8 cellular contexts compared by ENCODE assay signal in the genomic region with DNA sequence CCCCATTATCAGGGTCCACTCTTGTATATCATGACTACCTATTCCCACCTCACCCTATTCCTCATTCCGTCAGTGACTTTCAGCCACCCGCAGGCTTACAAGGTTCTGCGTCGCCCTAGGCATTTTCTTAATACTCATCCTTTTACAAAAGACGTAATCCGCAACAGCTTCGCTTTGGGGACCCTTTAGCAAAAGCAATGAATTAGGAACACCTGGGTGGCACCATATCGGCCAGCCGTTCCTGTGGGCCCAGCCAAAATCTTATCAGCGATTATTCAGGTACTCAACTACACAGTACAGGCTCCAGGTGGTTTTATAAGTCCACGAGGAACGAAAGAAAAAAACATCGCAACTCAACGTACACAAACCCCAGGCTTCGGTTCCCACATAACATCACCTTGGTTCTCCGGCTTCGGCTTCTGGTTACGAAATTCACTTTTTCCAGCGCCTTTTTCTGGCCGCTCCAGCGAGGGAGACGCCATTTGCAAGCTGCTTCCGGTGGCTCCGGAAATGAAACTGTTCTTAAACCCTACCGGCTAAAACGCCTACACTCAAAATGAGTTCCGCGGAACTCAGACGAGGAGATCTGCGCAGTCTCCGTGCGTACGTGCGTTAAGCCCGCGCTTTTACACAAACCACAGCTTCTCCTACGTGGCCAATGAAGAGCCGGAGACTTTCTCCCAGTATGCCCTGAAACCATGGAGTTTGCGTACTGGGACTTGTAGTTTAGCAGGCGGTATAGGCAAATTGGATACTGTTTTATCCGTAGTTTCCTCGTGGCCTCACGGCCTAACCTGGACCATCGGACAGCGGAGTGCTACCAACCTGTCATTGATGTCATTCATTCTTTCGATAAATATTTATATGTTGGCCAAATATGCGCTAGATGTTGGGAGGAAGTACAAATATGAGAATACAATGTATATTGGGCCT. TPM values are rescaled to one million over a fixed set of nuclear protein-coding genes. Genes with fewer than 3 reads are reported as not detected.
DNase-seq lines count a peak whose midpoint lies in the region; ATAC-seq and TF ChIP-seq lines count a peak whose summit lies in the region.

TSS of gene KRR1 (minus strand) at position 494 of the 933 bp plus-strand sequence. CDS start at position 482, 12 bp downstream.

- no CpG with 5 or more reads among the region's 47 CpGs for WGBS in H9 (ENCODE audit: extremely low coverage, insufficient read length, low lambda C conversion rate)

- no peak within 1 kb of the TSS for H3K27ac ChIP-seq in H9 (ENCODE audit: insufficient read length, low read depth, low read length)

- H3K9ac ChIP-seq in H9 (ENCODE audit: extremely low read depth, insufficient read length, low read length): peak within 1 kb of the TSS; percentile 98

- peak within 1 kb of the TSS; percentile 99 for H3K4me2 ChIP-seq in H9 (ENCODE audit: insufficient read depth, insufficient read length, low read length)

- ATAC-seq in natural killer cell treated with Interleukin-12 subunit alpha and Interleukin-12 subunit beta and Interleukin-15 and Interleukin-18, amount 100 ng/mL, for 72 hours: peak; percentile 98
- peak; percentile 97 for ATAC-seq in stimulated activated naive CD8-positive, alpha-beta T cell treated with anti-CD3 and anti-CD28 coated beads, Interleukin-15, Interleukin-2, amounts not matched to agents 100 U/mL and 50 U/mL, for 24 hours

- H2BK5ac ChIP-seq in H9 (ENCODE audit: insufficient read length, low read length): no peak within 1 kb of the TSS

- H2BK12ac ChIP-seq in H9 (ENCODE audit: insufficient read length, low read depth, low read length): no peak within 1 kb of the TSS

- H3K18ac ChIP-seq in H9 (ENCODE audit: insufficient read length, low read depth, low read length): peak within 1 kb of the TSS; percentile 74

- H3K4me3 ChIP-seq in MG63 (peak within 1 kb of the TSS; percentile 95), fibroblast of pulmonary artery (replicated peaks; ENCODE audit: low read depth, low read length) (peak within 1 kb of the TSS; percentile 89)

- H2BK20ac ChIP-seq in H9 (ENCODE audit: low read depth, low read length, poor library complexity, severe bottlenecking): no peak within 1 kb of the TSS

- H3K79me2 ChIP-seq in H9 (ENCODE audit: insufficient read depth, low read length): peaks cover 23% of the 10 kb centered on the region; the same call in 1 of the 2 replicates

- no peak within 1 kb of the TSS for H4K91ac ChIP-seq in H9 (ENCODE audit: insufficient read length, low read depth, low read length)

- H3K4me3 Mint-ChIP-seq in H9: peak within 1 kb of the TSS; percentile 95 to 99
- peak within 1 kb of the TSS; percentile 99 for H3K4me3 Mint-ChIP-seq in natural killer cell treated with Interleukin-12 subunit alpha and Interleukin-12 subunit beta and Interleukin-15 and Interleukin-18, amount 100 ng/mL, for 72 hours

- H3K14ac ChIP-seq in H9 (ENCODE audit: insufficient read depth, low read length): peak within 1 kb of the TSS; percentile 79

- H4K5ac ChIP-seq in H9 (ENCODE audit: insufficient read length, low read depth, low read length): peak within 1 kb of the TSS; percentile 44

- peak within 1 kb of the TSS; percentile 96 to 99 (median 99) for H3K27ac Mint-ChIP-seq in H9
- H3K27ac Mint-ChIP-seq in natural killer cell treated with Interleukin-12 subunit alpha and Interleukin-12 subunit beta and Interleukin-15 and Interleukin-18, amount 100 ng/mL, for 72 hours: peak within 1 kb of the TSS; percentile 97 to 100

- H3K9me3 ChIP-seq in H9 (ENCODE audit: control insufficient read depth, low read depth, low read length) (no peaks in the 10 kb centered on the region), MG63 (peaks cover 2% of the 10 kb centered on the region; the same call in 1 of the 2 replicates)

- no peaks in the 10 kb centered on the region for H3K27me3 Mint-ChIP-seq in H9 (ENCODE audit: low read depth)
- H3K27me3 Mint-ChIP-seq in natural killer cell treated with Interleukin-12 subunit alpha and Interleukin-12 subunit beta and Interleukin-15 and Interleukin-18, amount 100 ng/mL, for 72 hours: peaks cover 0 to 5% of the 10 kb centered on the region in 2 donors

- H3K36me3 Mint-ChIP-seq in H9 (ENCODE audit: insufficient read depth in 1 of 3, low read depth in 3 of 3): peaks cover 0 to 14% (median 10%) of the 10 kb centered on the region in 3 experiments; a peak in 6 of 7 replicates
- H3K36me3 Mint-ChIP-seq in natural killer cell treated with Interleukin-12 subunit alpha and Interleukin-12 subunit beta and Interleukin-15 and Interleukin-18, amount 100 ng/mL, for 72 hours: peaks cover 5% of the 10 kb centered on the region

- no peak within 1 kb of the TSS for H3K56ac ChIP-seq in H9 (ENCODE audit: insufficient read length, low read depth, low read length)

- peaks cover 17% of the 10 kb centered on the region for H3K36me3 ChIP-seq in MG63

- no peaks in the 10 kb centered on the region for H3K23me2 ChIP-seq in H9 (ENCODE audit: insufficient read length, low read depth, low read length, poor library complexity, severe bottlenecking)

- DNase-seq in ELF-1 (ENCODE audit: low read depth, low spot score) (peak; percentile 98), H9 (peak; percentile 98), MG63 (peak; percentile 94), SHP77 treated with DMSO at 0.1 percent for 48 hours (lab: John Stamatoyannopoulos, UW) (peak; percentile 96), fibroblast of pulmonary artery (ENCODE audit: low read depth) (peak; percentile 99)
- DNase-seq in activated effector memory CD4-positive, alpha-beta T cell treated with anti-CD3 and anti-CD28 coated beads, Interleukin-2, amount 50 U/mL, for 16 hours: peak; percentile 95
- peak; percentile 93 for DNase-seq in natural killer cell treated with Interleukin-12 subunit alpha and Interleukin-12 subunit beta and Interleukin-15 and Interleukin-18, amount 100 ng/mL, for 72 hours (ENCODE audit: low spot score)
- DNase-seq in stimulated activated naive CD8-positive, alpha-beta T cell treated with anti-CD3 and anti-CD28 coated beads, Interleukin-15, Interleukin-2, amounts not matched to agents 100 U/mL and 50 U/mL, for 24 hours: peak; percentile 85

- H3K4me1 ChIP-seq in H9 (ENCODE audit: insufficient read depth, low read length): no peaks in the 10 kb centered on the region

- H3K4me1 Mint-ChIP-seq in H9: peaks cover 12 to 17% of the 10 kb centered on the region in 2 experiments
- H3K4me1 Mint-ChIP-seq in natural killer cell treated with Interleukin-12 subunit alpha and Interleukin-12 subunit beta and Interleukin-15 and Interleukin-18, amount 100 ng/mL, for 72 hours (ENCODE audit: low read depth in 2 of 2): peaks cover 24 to 28% of the 10 kb centered on the region in 2 donors

- H3K4ac ChIP-seq in H9 (ENCODE audit: low read depth, low read length): no peak within 1 kb of the TSS

- H3K27me3 ChIP-seq in H9 (ENCODE audit: insufficient read depth, low read length) (no peaks in the 10 kb centered on the region), MG63 (no peaks in the 10 kb centered on the region)

- no peak within 1 kb of the TSS for H3T11ph ChIP-seq in H9 (ENCODE audit: low read length)

- no peak within 1 kb of the TSS for H2BK15ac ChIP-seq in H9 (ENCODE audit: low read depth, low read length)

- H2AK5ac ChIP-seq in H9 (ENCODE audit: insufficient read length, low read length): no peak within 1 kb of the TSS

- H2AFZ ChIP-seq in H9 (ENCODE audit: low read length): peak within 1 kb of the TSS; percentile 82

- no peak within 1 kb of the TSS for H2BK120ac ChIP-seq in H9 (ENCODE audit: low read depth, low read length, poor library complexity, severe bottlenecking)

- no peaks in the 10 kb centered on the region for H4K20me1 ChIP-seq in H9 (ENCODE audit: control insufficient read depth, insufficient read depth, insufficient read length)

- H3K23ac ChIP-seq in H9 (ENCODE audit: insufficient read length, low read depth, low read length): no peak within 1 kb of the TSS

- no peaks in the 10 kb centered on the region for H3K9me3 Mint-ChIP-seq in H9
- H3K9me3 Mint-ChIP-seq in natural killer cell treated with Interleukin-12 subunit alpha and Interleukin-12 subunit beta and Interleukin-15 and Interleukin-18, amount 100 ng/mL, for 72 hours: no peaks in the 10 kb centered on the region

- H4K8ac ChIP-seq in H9 (replicated peaks; ENCODE audit: insufficient read length, low read depth, low read length): no peak within 1 kb of the TSS

- peaks cover 2% of the 10 kb centered on the region for H3K79me1 ChIP-seq in H9 (ENCODE audit: insufficient read depth, low read depth, low read length, poor library complexity, severe bottlenecking)

- TF ChIP-seq CTCF in H9 (conservative IDR thresholded peaks at IDR 0.05): no peak
- no peak for TF ChIP-seq CTCF in fibroblast of pulmonary artery (IDR thresholded peaks at IDR 0.05; ENCODE audit: low read length, missing control alignments)

RNA-seq across cellular contexts. Expression of gene KRR1, which starts in this region (rescaled TPM):
- 88.9 and 92.2 TPM in 2 replicates for total RNA-seq in H9 (2021)
- total RNA-seq in MG63 (2014; rRNA removed; shearing (Covaris generic); ENCODE audit: low replicate concordance): 30.3 and 40.2 TPM in 2 replicates
- total RNA-seq in natural killer cell treated with Interleukin-12 subunit alpha and Interleukin-12 subunit beta and Interleukin-15 and Interleukin-18, amount 100 ng/mL, for 72 hours: 10 to 100 TPM; 64.4 to 96.4 TPM
